ENCODE assay signal across 20 cellular contexts in the genomic region with DNA sequence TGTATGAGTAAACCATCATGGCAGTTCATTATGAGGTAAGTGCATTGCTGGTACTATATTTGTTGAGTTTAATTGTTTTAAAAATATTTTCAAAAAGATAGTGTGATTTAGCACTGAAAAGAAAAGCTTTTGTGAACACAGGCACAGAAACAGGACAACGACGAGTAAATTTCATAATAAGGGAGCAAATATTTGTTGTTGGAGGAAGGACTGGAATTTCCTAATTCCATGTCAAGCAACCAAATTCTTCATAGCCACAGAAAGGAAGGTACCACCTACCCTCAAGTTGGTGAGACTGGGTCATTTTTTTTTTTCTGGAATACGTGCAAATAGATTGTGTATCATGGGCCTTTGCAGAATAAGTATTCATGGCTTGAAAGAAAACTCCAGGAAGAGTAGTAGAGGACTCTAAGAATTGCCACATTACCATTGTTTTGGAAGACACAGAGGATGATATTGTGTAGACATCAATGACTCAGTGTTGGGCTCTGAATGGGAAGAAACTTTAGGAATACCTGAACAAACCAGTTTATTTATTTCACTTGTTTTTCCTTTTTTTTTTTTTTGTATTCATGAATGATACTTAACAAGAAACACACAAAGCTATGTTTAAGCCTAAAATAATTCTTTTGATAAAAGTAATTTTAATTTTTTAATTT. TPM values are rescaled to one million over a fixed set of nuclear protein-coding genes. Genes with fewer than 3 reads are reported as not detected.
DNase-seq lines count a peak whose midpoint lies in the region; ATAC-seq, FAIRE-seq and TF ChIP-seq lines count a peak whose summit lies in the region.
"Had no signal": no experiment of that assay in that cellular context is flagged by ENCODE, and none has a peak within 500 bp of the region (broad histone marks: within the 10 kb centered on the region; RNA-seq: fewer than 3 reads in every experiment).

No MANE protein-coding gene starts in this region.

- POLR2A ChIA-PET in PC-3 (lab: Charles Lee; ENCODE audit: unreplicated experiment) = no interaction called here

- no peak for FAIRE-seq in urothelium cell line (lab: Jason Lieb, UNC)
- FAIRE-seq: GM12878, H1 had no signal

- in situ Hi-C loops in mammary epithelial cell (cut with MboI; ENCODE audit: low sequenced_read_pairs in 2 of 2) = no loop called here

- H3K4me1 ChIP-seq in PC-3 (ENCODE audit: insufficient read depth, low read length) (no peaks in the 10 kb centered on the region), mammary epithelial cell (ENCODE audit: insufficient read depth, low read length) (no peaks in the 10 kb centered on the region), right lobe of liver (peaks cover 0 to 26% (median under 1%) of the 10 kb centered on the region in 4 donors), tibial artery (no peaks in the 10 kb centered on the region)
- H3K4me1 ChIP-seq: BLaER1 treated with 17β-estradiol and CSF1 and Interleukin-3, amounts not matched to agents 10 nM and 100 nM had no signal

- H3K27me3 ChIP-seq in PC-3 (ENCODE audit: low read length) = no peaks in the 10 kb centered on the region
- no peaks in the 10 kb centered on the region for H3K27me3 ChIP-seq in mammary epithelial cell (ENCODE audit: insufficient read depth, low read length)
- no peaks in the 10 kb centered on the region for H3K27me3 ChIP-seq in right lobe of liver
- no peaks in the 10 kb centered on the region for H3K27me3 ChIP-seq in tibial artery
- H3K27me3 ChIP-seq: BLaER1 treated with 17β-estradiol and CSF1 and Interleukin-3, amounts not matched to agents 10 nM and 100 nM had no signal

- dilution Hi-C loops in mammary epithelial cell (cut with HindIII; ENCODE audit: low sequenced_read_pairs) = no loop called here

- DNase-seq in COLO829 (ENCODE audit: low spot score) = peak; percentile 60
- DNase-seq in PC-3 = peak; percentile 15
- DNase-seq in mammary epithelial cell = peak; percentile 18
- DNase-seq in right lobe of liver = no peak
- DNase-seq in stimulated activated naive B cell treated with anti-CD40 and anti-IgM and Interleukin-4, amounts not matched to agents 10 μg/mL and 1 μg/mL and 100 μg/mL, for 72 hours = no peak
- DNase-seq in tibial artery = no peak
- DNase-seq in urothelium cell line (ENCODE audit: low spot score) = no peak
- DNase-seq: CD8-positive, alpha-beta T cell; COR-L47; DMS 273 treated with DMSO at 0.1 percent for 48 hours; DMS53; DND-41; EL; H9; IMR-90 had no signal

- TF ChIP-seq CTCF in PC-3 (conservative IDR thresholded peaks at IDR 0.05; ENCODE audit: low read depth, low read length) (no peak), mammary epithelial cell (conservative IDR thresholded peaks at IDR 0.05 in 1 of 2, IDR thresholded peaks at IDR 0.05 in 1 of 2; ENCODE audit: extremely low read depth in 1 of 2, insufficient read depth in 1 of 2, low read depth in 1 of 2, low read length in 2 of 2) (no peak), right lobe of liver (IDR thresholded peaks at IDR 0.05) (no peak), tibial artery (IDR thresholded peaks at IDR 0.05) (no peak)

- no peaks in the 10 kb centered on the region for H3F3A ChIP-seq in PC-3 (ENCODE audit: low read length, unreplicated experiment)

- TF ChIP-seq POLR2A in right lobe of liver (IDR thresholded peaks at IDR 0.05) = no peak

- WGBS in mammary epithelial cell (ENCODE audit: low coverage, missing lambda C conversion rate) = 97% methylated on average over 3 of the region's 3 CpGs
- WGBS in right lobe of liver (ENCODE audit: insufficient coverage, low coverage, low lambda C conversion rate, missing lambda C conversion rate) = 14% methylated on average over 3 of the region's 3 CpGs

- H3K4me2 ChIP-seq in PC-3 (ENCODE audit: low read length) (no peak overlapping the region), mammary epithelial cell (ENCODE audit: insufficient read depth, low read depth, low read length) (no peak overlapping the region)
- H3K4me2 ChIP-seq: BLaER1 treated with 17β-estradiol and CSF1 and Interleukin-3, amounts not matched to agents 10 nM and 100 nM had no signal

- no peak overlapping the region for H3K27ac Mint-ChIP-seq in stimulated activated naive B cell treated with anti-CD40 and anti-IgM and Interleukin-4, amounts not matched to agents 10 μg/mL and 1 μg/mL and 100 μg/mL, for 72 hours
- H3K27ac Mint-ChIP-seq: B cell; CD8-positive, alpha-beta T cell; H9 had no signal

- CTCF ChIA-PET in PC-3 (lab: Charles Lee) (interaction anchor here (0.6 kb wide), 1 partner anchor 234 kb away, joined by 3 read pairs; no protein-coding TSS in a partner anchor), mammary epithelial cell (lab: Charles Lee; ENCODE audit: low non-redundant PET) (no interaction called here)

- H3K36me3 Mint-ChIP-seq in stimulated activated naive B cell treated with anti-CD40 and anti-IgM and Interleukin-4, amounts not matched to agents 10 μg/mL and 1 μg/mL and 100 μg/mL, for 72 hours = peaks cover 0 to 10% of the 10 kb centered on the region in 2 donors
- H3K36me3 Mint-ChIP-seq: CD8-positive, alpha-beta T cell had no signal

- H3K4me3 ChIP-seq in PC-3 (ENCODE audit: low read length) = no peak overlapping the region
- H3K4me3 ChIP-seq in mammary epithelial cell (replicated peaks in 1 of 3; ENCODE audit: insufficient read depth in 1 of 3, low read depth in 2 of 3, low read length in 3 of 3) = no peak overlapping the region
- no peak overlapping the region for H3K4me3 ChIP-seq in right lobe of liver
- H3K4me3 ChIP-seq in tibial artery = no peak overlapping the region
- H3K4me3 ChIP-seq: BLaER1 treated with 17β-estradiol and CSF1 and Interleukin-3, amounts not matched to agents 10 nM and 100 nM; GM12878 had no signal

- no peak overlapping the region for H2AFZ ChIP-seq in PC-3 (ENCODE audit: low read length)
- H2AFZ ChIP-seq in mammary epithelial cell (ENCODE audit: low read depth, low read length) = no peak overlapping the region

- BruUV-seq in PC-3 (replicated peaks; lab: Mats Ljungman, UMichigan) (no TSS peak), mammary epithelial cell (replicated peaks; lab: Mats Ljungman, UMichigan) (no TSS peak)

- H3K36me3 ChIP-seq in PC-3 (ENCODE audit: low read depth, low read length) (no peaks in the 10 kb centered on the region), mammary epithelial cell (ENCODE audit: insufficient read depth, low read length) (no peaks in the 10 kb centered on the region), right lobe of liver (no peaks in the 10 kb centered on the region), tibial artery (peaks cover 0 to 5% (median 0%) of the 10 kb centered on the region in 3 donors)
- H3K36me3 ChIP-seq: BLaER1 treated with 17β-estradiol and CSF1 and Interleukin-3, amounts not matched to agents 10 nM and 100 nM had no signal

- H4K20me1 ChIP-seq in PC-3 (ENCODE audit: low read length) = no peaks in the 10 kb centered on the region
- H4K20me1 ChIP-seq in mammary epithelial cell (ENCODE audit: insufficient read depth, low read length) = no peaks in the 10 kb centered on the region
- H4K20me1 ChIP-seq: BLaER1 treated with 17β-estradiol and CSF1 and Interleukin-3, amounts not matched to agents 10 nM and 100 nM had no signal

- intact Hi-C loops in PC-3 (cut with micrococcal nuclease) (no loop called here), mammary epithelial cell (cut with micrococcal nuclease) (no loop called here), right lobe of liver (cut with DNase I) (no loop called here), tibial artery (cut with DNase I; ENCODE audit: low total_unique reads) (no loop called here)

- H3K27ac ChIP-seq in PC-3 (ENCODE audit: low read length) (no peak overlapping the region), mammary epithelial cell (ENCODE audit: insufficient read depth, low read depth, low read length) (no peak overlapping the region), right lobe of liver (no peak overlapping the region), tibial artery (no peak overlapping the region)
- H3K27ac ChIP-seq: BLaER1 treated with 17β-estradiol and CSF1 and Interleukin-3, amounts not matched to agents 10 nM and 100 nM; HL-60 had no signal

- H3K4me1 Mint-ChIP-seq in stimulated activated naive B cell treated with anti-CD40 and anti-IgM and Interleukin-4, amounts not matched to agents 10 μg/mL and 1 μg/mL and 100 μg/mL, for 72 hours = peaks cover 0 to 2% of the 10 kb centered on the region in 2 donors
- H3K4me1 Mint-ChIP-seq: B cell had no signal

- H3K27me3 Mint-ChIP-seq in stimulated activated naive B cell treated with anti-CD40 and anti-IgM and Interleukin-4, amounts not matched to agents 10 μg/mL and 1 μg/mL and 100 μg/mL, for 72 hours = no peaks in the 10 kb centered on the region
- H3K27me3 Mint-ChIP-seq: B cell had no signal

- H3K79me2 ChIP-seq in PC-3 (ENCODE audit: low read length) = no peaks in the 10 kb centered on the region
- H3K79me2 ChIP-seq in mammary epithelial cell (ENCODE audit: insufficient read depth, low read length) = no peaks in the 10 kb centered on the region

- no peaks in the 10 kb centered on the region for H3K9me2 ChIP-seq in PC-3 (replicated peaks; ENCODE audit: low read length)

- H3K4me3 Mint-ChIP-seq in stimulated activated naive B cell treated with anti-CD40 and anti-IgM and Interleukin-4, amounts not matched to agents 10 μg/mL and 1 μg/mL and 100 μg/mL, for 72 hours = no peak overlapping the region
- H3K4me3 Mint-ChIP-seq: B cell; CD8-positive, alpha-beta T cell; H9 had no signal

- H3K9me3 Mint-ChIP-seq in stimulated activated naive B cell treated with anti-CD40 and anti-IgM and Interleukin-4, amounts not matched to agents 10 μg/mL and 1 μg/mL and 100 μg/mL, for 72 hours = no peaks in the 10 kb centered on the region
- H3K9me3 Mint-ChIP-seq: CD8-positive, alpha-beta T cell; H9 had no signal

- no peak for ATAC-seq in PC-3
- peak; percentile 27 to 72 (median 44) for ATAC-seq in right lobe of liver
- ATAC-seq in stimulated activated naive B cell treated with anti-CD40 and anti-IgM and Interleukin-4, amounts not matched to agents 10 μg/mL and 1 μg/mL and 100 μg/mL, for 72 hours (replicated peaks) = no peak
- ATAC-seq: CD8-positive, alpha-beta T cell; GM12878 had no signal

- H3K9me3 ChIP-seq in PC-3 (ENCODE audit: low read length) (no peaks in the 10 kb centered on the region), mammary epithelial cell (replicated peaks; ENCODE audit: insufficient read depth, low read length) (no peaks in the 10 kb centered on the region), right lobe of liver (no peaks in the 10 kb centered on the region), tibial artery (no peaks in the 10 kb centered on the region)
- H3K9me3 ChIP-seq: BLaER1 treated with 17β-estradiol and CSF1 and Interleukin-3, amounts not matched to agents 10 nM and 100 nM had no signal

- H3K9ac ChIP-seq in PC-3 (ENCODE audit: low read length) (no peak overlapping the region), mammary epithelial cell (ENCODE audit: insufficient read depth, low read length) (no peak overlapping the region)
- H3K9ac ChIP-seq: BLaER1 treated with 17β-estradiol and CSF1 and Interleukin-3, amounts not matched to agents 10 nM and 100 nM had no signal

RNA-seq across cellular contexts. Expression of gene UBE2D4, which starts 7.8 kb away (rescaled TPM):
- total RNA-seq in PC-3 (2014; rRNA removed) = 11.8 and 17.7 TPM in 2 replicates
- total RNA-seq in mammary epithelial cell = 1 to 10 TPM; 3.9 to 7.7 TPM
- polyA plus RNA-seq in mammary epithelial cell = 8.7 TPM
- polyA minus RNA-seq in mammary epithelial cell = 8.8 TPM
- 10 to 100 TPM; 13.6 to 25.1 (median 17.8) TPM for total RNA-seq in right lobe of liver

RNA-seq across cellular contexts. Expression of gene URGCP, which starts 27.6 kb away (rescaled TPM):
- total RNA-seq in PC-3 (2014; rRNA removed) (29.8 and 33.2 TPM in 2 replicates), mammary epithelial cell (10 to 100 TPM; 28.0 to 40.5 TPM), right lobe of liver (10 to 100 TPM; 13.7 to 32.2 (median 25.2) TPM)
- polyA plus RNA-seq in mammary epithelial cell = 21.8 TPM
- 76.9 TPM for polyA minus RNA-seq in mammary epithelial cell

Comparison
In these comparisons a context has a peak if more than half of its experiments do, and no peak if none do; other contexts are left out.
1. DNase-seq: peak in COLO829 (single experiment), PC-3 (single experiment) and mammary epithelial cell (single experiment); none in right lobe of liver (0 of 3), stimulated activated naive B cell treated with anti-CD40 and anti-IgM and Interleukin-4, amounts not matched to agents 10 μg/mL and 1 μg/mL and 100 μg/mL, for 72 hours (single experiment), tibial artery (0 of 2) and urothelium cell line (single experiment).
2. ATAC-seq: peak in right lobe of liver (4 of 4); none in PC-3 (single experiment) and stimulated activated naive B cell treated with anti-CD40 and anti-IgM and Interleukin-4, amounts not matched to agents 10 μg/mL and 1 μg/mL and 100 μg/mL, for 72 hours (0 of 2).